ENCODE assay signal across 21 cellular contexts in the genomic region with DNA sequence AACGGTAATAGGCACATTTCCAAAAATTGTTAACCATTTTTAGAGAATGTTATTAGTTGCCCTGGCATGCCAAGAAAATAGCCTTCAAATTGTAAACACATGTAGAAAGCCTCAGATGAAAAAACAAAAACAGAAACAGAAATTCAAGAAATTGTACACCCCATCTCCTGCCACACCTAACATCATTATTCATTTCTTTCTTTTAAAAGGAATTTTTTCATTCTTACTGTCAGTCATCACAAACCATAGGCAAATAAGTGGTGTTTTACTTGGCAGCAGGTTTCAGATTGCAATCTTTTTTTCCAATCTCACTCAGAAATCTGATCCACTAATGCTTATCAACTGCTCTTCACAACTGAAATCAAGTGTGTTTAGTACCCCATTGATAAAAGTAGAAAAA.
"Had no signal": no experiment of that assay in that cellular context is flagged by ENCODE, and none has a peak within 500 bp of the region (broad histone marks: within the 10 kb centered on the region; RNA-seq: fewer than 3 reads in every experiment).

No MANE protein-coding gene starts in this region.

- DNase-seq: activated CD4-positive, alpha-beta memory T cell treated with anti-CD3 and anti-CD28 coated beads for 36 hours; activated CD4-positive, alpha-beta T cell treated with anti-CD3 and anti-CD28 coated beads for 1 hour; activated effector memory CD4-positive, alpha-beta T cell treated with anti-CD3 and anti-CD28 coated beads, Interleukin-2, amount 50 U/mL, for 16 hours; activated T-cell treated with anti-CD3 and anti-CD28 coated beads, Interleukin-2, amount 50 U/mL, for 4 hours; amygdala; dorsolateral prefrontal cortex; foreskin keratinocyte; head of caudate nucleus; left lung; natural killer cell; occipital lobe; right lobe of liver; spleen; stimulated activated CD4-positive, alpha-beta T cell treated with anti-CD3 and anti-CD28 coated beads, Interleukin-1b, Interleukin-23, amount 100 ng/mL, for 48 hours; stimulated activated naive B cell treated with anti-CD40 and anti-IgM and Interleukin-4, amounts not matched to agents 10 μg/mL and 1 μg/mL and 100 μg/mL, for 72 hours; T-helper 9 cell had no signal

- H3K36me3 ChIP-seq: esophagus muscularis mucosa, left lung, prostate gland, right lobe of liver, spleen, tibial nerve had no signal

- H3K9me3 ChIP-seq: esophagus muscularis mucosa, left lung, prostate gland, right lobe of liver, spleen, tibial nerve had no signal

- H3K36me3 Mint-ChIP-seq: activated CD4-positive, alpha-beta memory T cell treated with anti-CD3 and anti-CD28 coated beads for 36 hours; activated naive CD8-positive, alpha-beta T cell; memory B cell; natural killer cell; stimulated activated naive B cell treated with anti-CD40 and anti-IgM and Interleukin-4, amounts not matched to agents 10 μg/mL and 1 μg/mL and 100 μg/mL, for 72 hours had no signal

- H3K4me1 Mint-ChIP-seq: memory B cell; natural killer cell; stimulated activated naive B cell treated with anti-CD40 and anti-IgM and Interleukin-4, amounts not matched to agents 10 μg/mL and 1 μg/mL and 100 μg/mL, for 72 hours had no signal

- H3K27ac ChIP-seq: dorsolateral prefrontal cortex, esophagus muscularis mucosa, foreskin keratinocyte, left lung, prostate gland, right lobe of liver, spleen, tibial nerve had no signal

- H3K27ac Mint-ChIP-seq: activated CD4-positive, alpha-beta memory T cell treated with anti-CD3 and anti-CD28 coated beads for 36 hours; activated naive CD8-positive, alpha-beta T cell; memory B cell; natural killer cell; stimulated activated naive B cell treated with anti-CD40 and anti-IgM and Interleukin-4, amounts not matched to agents 10 μg/mL and 1 μg/mL and 100 μg/mL, for 72 hours had no signal

- H3K4me3 Mint-ChIP-seq: activated CD4-positive, alpha-beta memory T cell treated with anti-CD3 and anti-CD28 coated beads for 36 hours; activated naive CD8-positive, alpha-beta T cell; activated T-cell treated with anti-CD3 and anti-CD28 coated beads, Interleukin-2, amount 50 U/mL, for 4 hours; memory B cell; natural killer cell; stimulated activated naive B cell treated with anti-CD40 and anti-IgM and Interleukin-4, amounts not matched to agents 10 μg/mL and 1 μg/mL and 100 μg/mL, for 72 hours had no signal

- H3K4me1 ChIP-seq: esophagus muscularis mucosa, foreskin keratinocyte, left lung, prostate gland, right lobe of liver, spleen, tibial nerve had no signal

- H3K27me3 Mint-ChIP-seq: activated CD4-positive, alpha-beta memory T cell treated with anti-CD3 and anti-CD28 coated beads for 36 hours; activated naive CD8-positive, alpha-beta T cell; stimulated activated naive B cell treated with anti-CD40 and anti-IgM and Interleukin-4, amounts not matched to agents 10 μg/mL and 1 μg/mL and 100 μg/mL, for 72 hours had no signal

- H3K4me3 ChIP-seq: dorsolateral prefrontal cortex, esophagus muscularis mucosa, left lung, prostate gland, right lobe of liver, spleen, tibial nerve had no signal

- H3K9me3 Mint-ChIP-seq: activated CD4-positive, alpha-beta memory T cell treated with anti-CD3 and anti-CD28 coated beads for 36 hours; activated T-cell treated with anti-CD3 and anti-CD28 coated beads, Interleukin-2, amount 50 U/mL, for 4 hours; memory B cell; natural killer cell; stimulated activated naive B cell treated with anti-CD40 and anti-IgM and Interleukin-4, amounts not matched to agents 10 μg/mL and 1 μg/mL and 100 μg/mL, for 72 hours had no signal

- H3K27me3 ChIP-seq: esophagus muscularis mucosa, left lung, right lobe of liver, spleen, tibial nerve had no signal
